9 cellular contexts compared by ENCODE assay signal in the genomic region with DNA sequence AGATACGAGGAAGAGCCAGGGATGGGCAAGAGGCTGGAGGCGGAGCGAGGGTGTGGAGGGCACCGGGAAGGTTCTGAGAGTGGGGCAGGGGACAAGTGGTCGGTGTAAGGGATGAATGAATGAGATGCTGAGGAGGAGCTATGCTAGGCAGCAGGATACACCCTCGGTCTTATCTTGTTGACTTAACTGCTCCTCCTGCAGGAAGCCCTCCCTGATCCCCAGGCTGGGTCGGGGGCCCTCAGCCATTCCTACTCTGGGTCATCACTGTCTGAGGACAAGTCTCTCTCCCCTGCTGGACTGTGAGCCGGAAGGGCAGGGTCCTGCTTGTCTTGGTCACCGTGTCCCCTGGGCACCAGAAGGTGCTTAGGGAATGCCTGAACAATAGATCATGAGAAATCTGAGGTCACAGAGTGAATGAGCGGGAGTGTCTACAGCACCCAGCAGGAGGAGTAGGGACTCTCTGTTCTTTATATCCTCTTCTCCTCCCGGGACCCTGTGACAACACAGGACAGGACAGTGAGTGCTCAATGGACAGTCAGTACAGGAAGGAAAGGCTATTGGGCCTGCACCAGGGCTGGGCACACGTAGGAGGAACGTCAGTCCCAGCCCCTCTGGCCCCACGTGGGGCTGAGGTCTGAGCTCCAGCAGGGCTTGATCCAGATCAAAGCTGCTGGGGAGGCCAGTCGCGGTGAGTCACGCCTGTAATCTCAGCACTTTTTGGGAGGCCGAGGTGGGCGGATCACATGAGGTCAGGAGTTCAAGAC. TPM values are rescaled to one million over a fixed set of nuclear protein-coding genes. Genes with fewer than 3 reads are reported as not detected.
A peak's percentile ranks its signal among the peaks of the same experiment; 100 is the strongest.
DNase-seq lines count a peak whose midpoint lies in the region; ATAC-seq and TF ChIP-seq lines count a peak whose summit lies in the region.
"Had no signal": no experiment of that assay in that cellular context is flagged by ENCODE, and none has a peak within 500 bp of the region (broad histone marks: within the 10 kb centered on the region; RNA-seq: fewer than 3 reads in every experiment).

No MANE protein-coding gene starts in this region.

- H3K9me3 ChIP-seq in T-helper 17 cell (ENCODE audit: control insufficient read depth, low read length, poor library complexity, severe bottlenecking): no peaks in the 10 kb centered on the region
- H3K9me3 ChIP-seq in smooth muscle cell (replicated peaks; ENCODE audit: low read depth): no peaks in the 10 kb centered on the region

- peak overlapping the region; percentile 61 for H3K27ac Mint-ChIP-seq in T-helper 17 cell

- H3K9ac ChIP-seq in smooth muscle cell (ENCODE audit: low read depth): no peak overlapping the region

- H2AFZ ChIP-seq in smooth muscle cell (ENCODE audit: low read depth): no peak overlapping the region

- H3K4me3 ChIP-seq in fibroblast of villous mesenchyme (ENCODE audit: low read depth, low read length) (no peak overlapping the region), smooth muscle cell (peak overlapping the region; percentile 27)

- H3K79me2 ChIP-seq in smooth muscle cell (ENCODE audit: low read depth): no peaks in the 10 kb centered on the region

- peaks cover 26% of the 10 kb centered on the region for H3K4me1 Mint-ChIP-seq in T-helper 17 cell

- peak overlapping the region; percentile 79 for H3K4me2 ChIP-seq in smooth muscle cell

- peaks cover 29% of the 10 kb centered on the region for H3K27me3 ChIP-seq in smooth muscle cell (ENCODE audit: low read depth)

- peak; percentile 18 for TF ChIP-seq CTCF in fibroblast of villous mesenchyme (IDR thresholded peaks at IDR 0.05; ENCODE audit: insufficient read depth, low read depth, low read length)
- TF ChIP-seq CTCF in smooth muscle cell (IDR thresholded peaks at IDR 0.05; ENCODE audit: borderline replicate concordance, insufficient read depth, poor library complexity, severe bottlenecking): no peak

- no peaks in the 10 kb centered on the region for H3K27me3 Mint-ChIP-seq in T-helper 17 cell

- no peaks in the 10 kb centered on the region for H3F3A ChIP-seq in smooth muscle cell (ENCODE audit: low read depth)

- 34% methylated on average over 19 of the region's 19 CpGs for WGBS in smooth muscle cell (ENCODE audit: low lambda C conversion rate)

- DNase-seq in NCI-H1417 (lab: John Stamatoyannopoulos, UW) (peak in 2 of 3 experiments; percentile 35 to 43), NCI-H1417 treated with DMSO at 0.1 percent for 48 hours (lab: John Stamatoyannopoulos, UW) (no peak), T-helper 17 cell (no peak), fibroblast of villous mesenchyme (ENCODE audit: low read depth) (peak; percentile 96), smooth muscle cell (lab: John Stamatoyannopoulos, UW; ENCODE audit: unreplicated experiment) (no peak), DMS153 (lab: John Stamatoyannopoulos, UW) (no peak), NCI-H1436 (lab: John Stamatoyannopoulos, UW) (no peak), GF-D8 (lab: John Stamatoyannopoulos, UW) (no peak)

- no peak for ATAC-seq in T-helper 17 cell

- H4K20me1 ChIP-seq in smooth muscle cell (ENCODE audit: low read depth): peaks cover 13% of the 10 kb centered on the region

- H3K36me3 ChIP-seq in smooth muscle cell (ENCODE audit: low read depth): no peaks in the 10 kb centered on the region

- peak overlapping the region; percentile 79 for H3K4me3 Mint-ChIP-seq in T-helper 17 cell

- no peak overlapping the region for H3K27ac ChIP-seq in smooth muscle cell (ENCODE audit: low read depth)
- H3K27ac ChIP-seq: 22Rv1 had no signal

- no peaks in the 10 kb centered on the region for H3K36me3 Mint-ChIP-seq in T-helper 17 cell (ENCODE audit: low read depth)

- H3K4me1 ChIP-seq in smooth muscle cell (ENCODE audit: low read depth): peaks cover 10% of the 10 kb centered on the region

RNA-seq across cellular contexts. Expression of a gene that starts 6.5 kb away (rescaled TPM):
- total RNA-seq in T-helper 17 cell (under 1 TPM; 0.57 to 0.97 TPM), fibroblast of villous mesenchyme (under 0.01 TPM in 2 replicates), smooth muscle cell (1.1 and 1.6 TPM in 2 replicates)
- polyA plus RNA-seq in smooth muscle cell: 0.13 and 1.1 TPM in 2 replicates

RNA-seq across cellular contexts. Expression of a gene that starts 23.8 kb away (rescaled TPM):
- total RNA-seq in T-helper 17 cell: 10 to 100 TPM; 47.5 to 61.2 TPM
- 3.9 and 7.7 TPM in 2 replicates for total RNA-seq in fibroblast of villous mesenchyme
- total RNA-seq in smooth muscle cell: 6.0 and 10.2 TPM in 2 replicates
- 31.0 and 32.2 TPM in 2 replicates for polyA plus RNA-seq in smooth muscle cell

RNA-seq across cellular contexts. Expression of a gene that starts 24.3 kb away (rescaled TPM):
- total RNA-seq in T-helper 17 cell: 10 to 100 TPM; 12.9 to 15.2 TPM
- 4.3 and 5.8 TPM in 2 replicates for total RNA-seq in fibroblast of villous mesenchyme
- total RNA-seq in smooth muscle cell: 3.5 and 5.5 TPM in 2 replicates
- 7.7 and 14.5 TPM in 2 replicates for polyA plus RNA-seq in smooth muscle cell

Comparison
In these comparisons a context has a peak if more than half of its experiments do, and no peak if none do; other contexts are left out.
1. DNase-seq: peak in NCI-H1417 (2 of 3) and fibroblast of villous mesenchyme (single experiment); none in NCI-H1417 treated with DMSO at 0.1 percent for 48 hours (single experiment), T-helper 17 cell (0 of 3), smooth muscle cell (single experiment), DMS153 (single experiment), NCI-H1436 (single experiment) and GF-D8 (single experiment).